In genomic region chr7:152432735-152433134, GRCh38 we compare ENCODE assay signal across 8 cellular contexts. TPM values are rescaled to one million over a fixed set of nuclear protein-coding genes. Genes with fewer than 3 reads are reported as not detected.
DNase-seq lines count a peak whose midpoint lies in the region; ATAC-seq, FAIRE-seq and TF ChIP-seq lines count a peak whose summit lies in the region.
"Not testable (repeated sequence)": the region's sequence is repeated elsewhere in the genome, so short reads cannot be mapped to it uniquely, and the experiment has no call there.

No MANE protein-coding gene starts in this region.

- not testable (repeated sequence) for FAIRE-seq in kidney (lab: Jason Lieb, UNC)

- not testable (repeated sequence) for H3K36me3 Mint-ChIP-seq in CD8-positive, alpha-beta T cell; T-cell; osteocyte (ENCODE audit: unreplicated experiment)
- peaks cover 18% of the 10 kb centered on the region for H3K36me3 Mint-ChIP-seq in activated T-helper 17 cell treated with anti-CD3 and anti-CD28 coated beads, Interleukin-2, amount 50 U/mL, for 72 hours (ENCODE audit: low read depth)
- H3K36me3 Mint-ChIP-seq in central memory CD8-positive, alpha-beta T cell (ENCODE audit: insufficient read depth) = peaks cover 16% of the 10 kb centered on the region

- not testable (repeated sequence) for H3K27ac Mint-ChIP-seq in CD8-positive, alpha-beta T cell; T-cell; activated T-helper 17 cell treated with anti-CD3 and anti-CD28 coated beads, Interleukin-2, amount 50 U/mL, for 72 hours; central memory CD8-positive, alpha-beta T cell (ENCODE audit: low read depth)
- H3K27ac Mint-ChIP-seq in osteocyte (ENCODE audit: unreplicated experiment) = peak overlapping the region; percentile 91

- peak overlapping the region; percentile 90 for H3K4me2 ChIP-seq in KMS-11

- H3K79me2 ChIP-seq in KMS-11 (ENCODE audit: insufficient read depth, low read depth) = peaks cover 74% of the 10 kb centered on the region

- not testable (repeated sequence) for H3K27me3 Mint-ChIP-seq in CD8-positive, alpha-beta T cell (ENCODE audit: low read depth); T-cell; activated T-helper 17 cell treated with anti-CD3 and anti-CD28 coated beads, Interleukin-2, amount 50 U/mL, for 72 hours; central memory CD8-positive, alpha-beta T cell; osteocyte (ENCODE audit: unreplicated experiment)

- H3K9ac ChIP-seq in KMS-11 = peak overlapping the region; percentile 70; the same call in 1 of the 2 replicates
- not testable (repeated sequence) for H3K9ac ChIP-seq in kidney (ENCODE audit: low read length in 2 of 2)

- H3K36me3 ChIP-seq in CD8-positive, alpha-beta T cell (ENCODE audit: insufficient read depth, low read length); KMS-11 (ENCODE audit: insufficient read depth); kidney (ENCODE audit: control insufficient read depth in 1 of 2, insufficient read depth in 2 of 2, low read length in 2 of 2); uterus: not testable (repeated sequence)

- not testable (repeated sequence) for H3K4me3 ChIP-seq in CD8-positive, alpha-beta T cell (ENCODE audit: low read depth, low read length); KMS-11 (IDR thresholded peaks at IDR 0.05; ENCODE audit: insufficient read depth, low read depth, low read length); uterus
- peak overlapping the region; percentile 34 to 84 for H3K4me3 ChIP-seq in kidney (ENCODE audit: low read length in 2 of 2)

- TF ChIP-seq CTCF in CD8-positive, alpha-beta T cell (IDR thresholded peaks at IDR 0.05); KMS-11 (conservative IDR thresholded peaks at IDR 0.05; ENCODE audit: low read depth, low read length); kidney (IDR thresholded peaks at IDR 0.05; ENCODE audit: borderline replicate concordance, extremely low read depth, insufficient read depth); osteocyte (IDR thresholded peaks at IDR 0.05); uterus (IDR thresholded peaks at IDR 0.05): not testable (repeated sequence)

- not testable (repeated sequence) for ATAC-seq in CD8-positive, alpha-beta T cell; T-cell (replicated peaks in 1 of 4); activated T-helper 17 cell treated with anti-CD3 and anti-CD28 coated beads, Interleukin-2, amount 50 U/mL, for 72 hours (replicated peaks); central memory CD8-positive, alpha-beta T cell (replicated peaks; ENCODE audit: extremely low read depth, poor library complexity, severe bottlenecking)

- peaks cover 33% of the 10 kb centered on the region for H3K4me1 ChIP-seq in CD8-positive, alpha-beta T cell (ENCODE audit: insufficient read depth, low read length)
- H3K4me1 ChIP-seq in KMS-11 (ENCODE audit: low read depth, poor library complexity, severe bottlenecking) = peaks cover 62% of the 10 kb centered on the region
- H3K4me1 ChIP-seq in kidney (ENCODE audit: control insufficient read depth in 1 of 2, insufficient read depth in 1 of 2, low read depth in 1 of 2, low read length in 2 of 2) = not testable (repeated sequence)
- H3K4me1 ChIP-seq in uterus = peaks cover 6 to 10% of the 10 kb centered on the region in 2 donors

- H3K4me1 Mint-ChIP-seq in CD8-positive, alpha-beta T cell (ENCODE audit: low read depth) = peaks cover 58% of the 10 kb centered on the region
- H3K4me1 Mint-ChIP-seq in T-cell (peaks cover 60 to 65% (median 61%) of the 10 kb centered on the region in 3 donors), osteocyte (ENCODE audit: unreplicated experiment) (peaks cover 47% of the 10 kb centered on the region)
- peaks cover 18% of the 10 kb centered on the region for H3K4me1 Mint-ChIP-seq in activated T-helper 17 cell treated with anti-CD3 and anti-CD28 coated beads, Interleukin-2, amount 50 U/mL, for 72 hours
- H3K4me1 Mint-ChIP-seq in central memory CD8-positive, alpha-beta T cell = peaks cover 43% of the 10 kb centered on the region

- peak overlapping the region; percentile 83 for H3K4me3 Mint-ChIP-seq in CD8-positive, alpha-beta T cell
- peak overlapping the region; percentile 28 to 94 (median 82) for H3K4me3 Mint-ChIP-seq in T-cell
- H3K4me3 Mint-ChIP-seq in activated T-helper 17 cell treated with anti-CD3 and anti-CD28 coated beads, Interleukin-2, amount 50 U/mL, for 72 hours = peak overlapping the region; percentile 79
- H3K4me3 Mint-ChIP-seq in central memory CD8-positive, alpha-beta T cell = peak overlapping the region; percentile 69
- peak overlapping the region; percentile 80 for H3K4me3 Mint-ChIP-seq in osteocyte (ENCODE audit: unreplicated experiment)

- H3K9me3 Mint-ChIP-seq in CD8-positive, alpha-beta T cell; T-cell; activated T-helper 17 cell treated with anti-CD3 and anti-CD28 coated beads, Interleukin-2, amount 50 U/mL, for 72 hours; central memory CD8-positive, alpha-beta T cell; osteocyte (ENCODE audit: unreplicated experiment): not testable (repeated sequence)

- H3K27me3 ChIP-seq in CD8-positive, alpha-beta T cell (ENCODE audit: insufficient read depth, low read length); KMS-11 (ENCODE audit: insufficient read depth, low read depth); uterus: not testable (repeated sequence)

- CTCF ChIA-PET in CD8-positive, alpha-beta T cell (lab: Charles Lee) = not testable (repeated sequence)
- CTCF ChIA-PET in T-cell (lab: Charles Lee) = interaction anchor here in 1 of 2 donors (1.2 kb wide), 1 partner anchor 40 kb away, joined by 3 read pairs; no protein-coding TSS in a partner anchor

- not testable (repeated sequence) for H3K27ac ChIP-seq in CD8-positive, alpha-beta T cell (ENCODE audit: low read depth, low read length); kidney (ENCODE audit: low read depth in 2 of 2, low read length in 2 of 2)
- H3K27ac ChIP-seq in KMS-11 (peak overlapping the region; percentile 76; the same call in 1 of the 2 replicates), uterus (peak overlapping the region; percentile 100)

- POLR2A ChIA-PET in CD8-positive, alpha-beta T cell (lab: Charles Lee) = not testable (repeated sequence)
- POLR2A ChIA-PET in T-cell (lab: Charles Lee) = interaction anchor here in 1 of 2 donors (0.6 kb wide), 1 partner anchor 35 kb away, joined by 4 read pairs; no protein-coding TSS in a partner anchor

- not testable (repeated sequence) for H2AFZ ChIP-seq in KMS-11 (ENCODE audit: low read depth)

- H4K20me1 ChIP-seq in KMS-11 (ENCODE audit: insufficient read depth) = peaks cover 57% of the 10 kb centered on the region

- not testable (repeated sequence) for H3K9me3 ChIP-seq in CD8-positive, alpha-beta T cell (ENCODE audit: low read length); kidney (ENCODE audit: control insufficient read depth in 1 of 2, low read length in 2 of 2); uterus

- intact Hi-C loops in CD8-positive, alpha-beta T cell (cut with DNase I, micrococcal nuclease) = loop anchor here in 1 of 2 experiments (5.0 to 10.0 kb wide), 3 partner anchors 95 to 558 kb away; partner anchors contain the start of genes GALNT11 and PRKAG2
- intact Hi-C loops in kidney (cut with DNase I); uterus (cut with DNase I; ENCODE audit: low total_unique reads): not testable (repeated sequence)

- DNase-seq in CD8-positive, alpha-beta T cell = peak in 1 of 7 experiments; percentile 36
- not testable (repeated sequence) for DNase-seq in T-cell; central memory CD8-positive, alpha-beta T cell (ENCODE audit: low spot score in 2 of 2); kidney; osteocyte (ENCODE audit: extremely low spot score, unreplicated experiment); uterus

- TF ChIP-seq POLR2A in uterus (IDR thresholded peaks at IDR 0.05) = not testable (repeated sequence)

RNA-seq across cellular contexts. Expression of gene KMT2C, which starts 3.1 kb away (rescaled TPM):
- 100 to 1,000 TPM; 106 to 121 TPM for total RNA-seq in CD8-positive, alpha-beta T cell
- total RNA-seq in T-cell (100 to 1,000 TPM in 3 of 5 donors, 10 to 100 TPM in 2; 90.8 to 134 (median 116) TPM), kidney (102 TPM), osteocyte (71.8 and 76.2 TPM in 2 replicates), uterus (100 to 1,000 TPM in 2 of 4 donors, 10 to 100 TPM in 2; 30.5 to 177 (median 90.0) TPM)
- 100 to 1,000 TPM in 1 of 2 donors, 10 to 100 TPM in 1; 52.1 to 106 TPM for total RNA-seq in activated T-helper 17 cell treated with anti-CD3 and anti-CD28 coated beads, Interleukin-2, amount 50 U/mL, for 72 hours
- polyA plus RNA-seq in kidney (ENCODE audit: insufficient read depth, low read depth, low replicate concordance) = 4.8 TPM
